In the genomic region with DNA sequence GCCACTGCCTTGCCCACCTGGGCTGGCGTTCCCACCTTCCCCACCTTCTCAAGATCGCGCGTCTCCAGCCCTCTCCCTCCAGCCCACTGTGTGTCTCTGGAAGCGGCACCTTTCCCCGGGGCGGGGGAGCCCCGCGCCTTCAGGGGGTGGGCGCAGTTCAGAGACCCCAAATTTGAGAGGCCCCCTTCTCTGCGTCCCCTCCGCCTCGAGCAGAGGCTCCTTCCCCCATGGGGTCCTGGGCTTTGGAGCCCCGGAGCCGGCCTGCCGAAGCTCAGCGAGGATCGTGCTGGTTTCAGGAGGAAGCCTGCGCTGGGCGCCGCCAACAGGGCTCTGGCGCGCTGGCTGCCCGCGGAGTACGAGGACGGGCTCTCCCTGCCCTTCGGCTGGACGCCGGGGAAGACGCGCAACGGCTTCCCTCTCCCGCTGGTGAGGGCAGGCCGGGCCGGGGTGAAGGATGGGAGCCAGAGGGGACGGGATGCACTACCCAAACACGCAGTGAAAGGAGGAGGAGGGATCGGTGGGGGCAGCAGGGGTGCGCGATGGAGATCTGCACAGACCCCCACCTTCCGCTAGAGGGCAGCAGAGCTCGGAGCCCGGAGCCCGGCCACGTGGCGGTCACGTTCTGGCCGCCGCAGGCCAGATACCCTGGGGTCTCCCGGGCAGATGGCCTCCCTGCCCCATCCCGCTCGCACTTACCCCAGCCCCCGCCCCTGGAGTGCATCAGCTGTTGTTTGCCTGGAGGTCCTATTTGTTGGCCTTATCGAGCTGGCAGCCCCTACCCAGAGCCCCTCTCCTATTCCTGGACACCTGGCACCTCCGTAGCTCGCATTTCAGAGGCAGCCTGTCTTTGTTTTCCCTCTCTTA, we compare ENCODE assay signal across 9 cellular contexts. TPM values are rescaled to one million over a fixed set of nuclear protein-coding genes. Genes with fewer than 3 reads are reported as not detected.
DNase-seq lines count a peak whose midpoint lies in the region; ATAC-seq and TF ChIP-seq lines count a peak whose summit lies in the region.
"Had no signal": no experiment of that assay in that cellular context is flagged by ENCODE, and none has a peak within 500 bp of the region (broad histone marks: within the 10 kb centered on the region; RNA-seq: fewer than 3 reads in every experiment).

No MANE protein-coding gene starts in this region.

- H3K36me3 ChIP-seq in ectodermal cell (ENCODE audit: control insufficient read depth, insufficient read depth, low read length) = no peaks in the 10 kb centered on the region
- H3K36me3 ChIP-seq in lung (ENCODE audit: control insufficient read depth in 2 of 2, insufficient read depth in 2 of 2, low read length in 2 of 2) = no peaks in the 10 kb centered on the region

- H3K27me3 ChIP-seq in ectodermal cell (ENCODE audit: control insufficient read depth, insufficient read depth, low read length, poor library complexity, severe bottlenecking) = peaks cover 91% of the 10 kb centered on the region
- H3K27me3 ChIP-seq in lung (ENCODE audit: control insufficient read depth, insufficient read depth) = no peaks in the 10 kb centered on the region

- no peaks in the 10 kb centered on the region for H3K36me3 Mint-ChIP-seq in activated CD4-positive, alpha-beta memory T cell treated with anti-CD3 and anti-CD28 coated beads for 36 hours

- ATAC-seq in HG02798 (IDR thresholded peaks at IDR 0.05; ENCODE audit: poor library complexity, unreplicated experiment) = peak; percentile 51
- ATAC-seq in lung (ENCODE audit: insufficient read depth, low FRiP score) = peak; percentile 94

- no peak overlapping the region for H3K27ac Mint-ChIP-seq in activated CD4-positive, alpha-beta memory T cell treated with anti-CD3 and anti-CD28 coated beads for 36 hours

- CTCF ChIA-PET in activated CD4-positive, alpha-beta memory T cell treated with anti-CD3 and anti-CD28 coated beads for 36 hours (lab: Charles Lee) = interaction anchor here (0.7 to 3.8 kb wide), 41 partner anchors 8 to 755 kb away, joined by 3 to 27 read pairs (median 5); a partner anchor contains a TSS

- H3K9me3 Mint-ChIP-seq in activated CD4-positive, alpha-beta memory T cell treated with anti-CD3 and anti-CD28 coated beads for 36 hours = no peaks in the 10 kb centered on the region

- H3K9me3 ChIP-seq in ectodermal cell (ENCODE audit: control insufficient read depth, low read length) (no peaks in the 10 kb centered on the region), lung (ENCODE audit: control insufficient read depth in 2 of 2, insufficient read depth in 1 of 2, low read length in 1 of 2) (no peaks in the 10 kb centered on the region)

- H3K4me1 Mint-ChIP-seq in activated CD4-positive, alpha-beta memory T cell treated with anti-CD3 and anti-CD28 coated beads for 36 hours (ENCODE audit: low read depth) = peaks cover 13% of the 10 kb centered on the region

- peak overlapping the region; percentile 70 for H3K4me3 Mint-ChIP-seq in activated CD4-positive, alpha-beta memory T cell treated with anti-CD3 and anti-CD28 coated beads for 36 hours

- H3K27me3 Mint-ChIP-seq in activated CD4-positive, alpha-beta memory T cell treated with anti-CD3 and anti-CD28 coated beads for 36 hours = peaks cover 18% of the 10 kb centered on the region

- H3K4me3 ChIP-seq in ectodermal cell (ENCODE audit: insufficient read depth, low read depth, low read length) = peak overlapping the region; percentile 14
- peak overlapping the region; percentile 11 for H3K4me3 ChIP-seq in lung

- H3K4me1 ChIP-seq in ectodermal cell (ENCODE audit: control insufficient read depth, insufficient read depth, low read length) (no peaks in the 10 kb centered on the region), lung (ENCODE audit: control insufficient read depth in 2 of 2, insufficient read depth in 2 of 2, low read length in 2 of 2) (peaks cover 0 to 4% of the 10 kb centered on the region in 2 donors)

- peak; percentile 77 for TF ChIP-seq CTCF in lung (IDR thresholded peaks at IDR 0.05; ENCODE audit: control extremely low read depth, extremely low read depth)

- POLR2A ChIA-PET in activated CD4-positive, alpha-beta memory T cell treated with anti-CD3 and anti-CD28 coated beads for 36 hours (lab: Charles Lee) = interaction anchor here (1.5 kb wide), 1 partner anchor 30 kb away, joined by 4 read pairs; a partner anchor contains a TSS

- WGBS in ectodermal cell, 2 experiments = 11 to 12% methylated on average over 57 of the region's 57 CpGs
- 6 to 7% methylated on average over 57 of the region's 57 CpGs for WGBS in lung, 2 donors

- intact Hi-C loops in activated CD4-positive, alpha-beta memory T cell treated with anti-CD3 and anti-CD28 coated beads for 36 hours (cut with micrococcal nuclease) = no loop called here

- DNase-seq in DMS153 treated with DMSO at 0.1 percent for 48 hours (lab: John Stamatoyannopoulos, UW; ENCODE audit: unreplicated experiment) (peak; percentile 60), NCI-H345 (lab: John Stamatoyannopoulos, UW) (peak; percentile 48), lung (ENCODE audit: low spot score) (peak; percentile 65), H4 (ENCODE audit: low spot score) (no peak)
- peak; percentile 83 for DNase-seq in activated CD4-positive, alpha-beta memory T cell treated with anti-CD3 and anti-CD28 coated beads for 36 hours
- DNase-seq in stimulated activated CD4-positive, alpha-beta T cell treated with anti-CD3 and anti-CD28 coated beads, TNF-alpha, amount 100 ng/mL, for 24 hours (ENCODE audit: low read depth in 3 of 3) = peak; percentile 64 to 74 (median 69)

- H3K27ac ChIP-seq in ectodermal cell (ENCODE audit: insufficient read depth, low read depth, low read length, poor library complexity, severe bottlenecking) (no peak overlapping the region), lung (ENCODE audit: low read depth in 1 of 2, low read length in 1 of 2) (no peak overlapping the region)

RNA-seq across cellular contexts. Expression of a gene that starts 11.1 kb away (rescaled TPM):
- total RNA-seq in activated CD4-positive, alpha-beta memory T cell treated with anti-CD3 and anti-CD28 coated beads for 36 hours = not detected
- not detected for polyA plus RNA-seq in ectodermal cell (2013, experiment 1 of 4)
- polyA plus RNA-seq in ectodermal cell (2013, experiment 2 of 4) = 0.14 TPM
- polyA plus RNA-seq in ectodermal cell (2013, experiment 3 of 4) = not detected
- not detected for polyA plus RNA-seq in ectodermal cell (2013, experiment 4 of 4)
- under 1 TPM in 1 of 2 donors, not detected in 1; 0.15 TPM for total RNA-seq in lung
- under 1 TPM in 1 of 2 donors, not detected in 1; 0.26 TPM for polyA plus RNA-seq in lung
- total RNA-seq in H4 (2014; rRNA removed; shearing (Covaris generic)) = not detected in 2 replicates
- total RNA-seq: glomerular endothelial cell had no signal

RNA-seq across cellular contexts. Expression of a gene that starts 30.4 kb away (rescaled TPM):
- total RNA-seq in activated CD4-positive, alpha-beta memory T cell treated with anti-CD3 and anti-CD28 coated beads for 36 hours = 10 to 100 TPM; 23.5 to 27.3 TPM
- polyA plus RNA-seq in ectodermal cell (2013, experiment 1 of 4) = 42.4 TPM
- 38.3 TPM for polyA plus RNA-seq in ectodermal cell (2013, experiment 2 of 4)
- 27.8 TPM for polyA plus RNA-seq in ectodermal cell (2013, experiment 3 of 4)
- polyA plus RNA-seq in ectodermal cell (2013, experiment 4 of 4) = 31.0 TPM
- total RNA-seq in lung = 10 to 100 TPM; 23.0 to 25.0 TPM
- 10 to 100 TPM in 1 of 2 donors, 1 to 10 TPM in 1; 8.8 to 12.0 TPM for polyA plus RNA-seq in lung
- total RNA-seq in H4 (2014; rRNA removed; shearing (Covaris generic)) = 16.8 and 18.1 TPM in 2 replicates

RNA-seq across cellular contexts. Expression of a gene that starts 31.2 kb away (rescaled TPM):
- total RNA-seq in activated CD4-positive, alpha-beta memory T cell treated with anti-CD3 and anti-CD28 coated beads for 36 hours = under 1 TPM; 0.17 to 0.22 TPM
- polyA plus RNA-seq in ectodermal cell (2013, experiment 1 of 4) = not detected
- not detected for polyA plus RNA-seq in ectodermal cell (2013, experiment 2 of 4)
- not detected for polyA plus RNA-seq in ectodermal cell (2013, experiment 3 of 4)
- not detected for polyA plus RNA-seq in ectodermal cell (2013, experiment 4 of 4)
- 10 to 100 TPM in 1 of 2 donors, 1 to 10 TPM in 1; 2.5 to 62.0 TPM for total RNA-seq in lung
- 10 to 100 TPM in 1 of 2 donors, under 1 TPM in 1; 0.79 to 10.8 TPM for polyA plus RNA-seq in lung
- total RNA-seq in H4 (2014; rRNA removed; shearing (Covaris generic)) = not detected in 2 replicates

RNA-seq across cellular contexts. Expression of a gene that starts 57.0 kb away (rescaled TPM):
- total RNA-seq in activated CD4-positive, alpha-beta memory T cell treated with anti-CD3 and anti-CD28 coated beads for 36 hours = not detected
- not detected for polyA plus RNA-seq in ectodermal cell (2013, experiment 1 of 4)
- polyA plus RNA-seq in ectodermal cell (2013, experiment 2 of 4) = not detected
- not detected for polyA plus RNA-seq in ectodermal cell (2013, experiment 3 of 4)
- polyA plus RNA-seq in ectodermal cell (2013, experiment 4 of 4) = not detected
- total RNA-seq in lung = under 1 TPM in 1 of 2 donors, not detected in 1; 0.14 TPM
- polyA plus RNA-seq in lung = under 1 TPM in 1 of 2 donors, not detected in 1; 0.96 TPM
- total RNA-seq in H4 (2014; rRNA removed; shearing (Covaris generic)) = 0.08 TPM in 1 of 2 replicates, not detected in the other
- total RNA-seq: glomerular endothelial cell had no signal
